ENCODE assay signal across 33 cellular contexts in the genomic region with DNA sequence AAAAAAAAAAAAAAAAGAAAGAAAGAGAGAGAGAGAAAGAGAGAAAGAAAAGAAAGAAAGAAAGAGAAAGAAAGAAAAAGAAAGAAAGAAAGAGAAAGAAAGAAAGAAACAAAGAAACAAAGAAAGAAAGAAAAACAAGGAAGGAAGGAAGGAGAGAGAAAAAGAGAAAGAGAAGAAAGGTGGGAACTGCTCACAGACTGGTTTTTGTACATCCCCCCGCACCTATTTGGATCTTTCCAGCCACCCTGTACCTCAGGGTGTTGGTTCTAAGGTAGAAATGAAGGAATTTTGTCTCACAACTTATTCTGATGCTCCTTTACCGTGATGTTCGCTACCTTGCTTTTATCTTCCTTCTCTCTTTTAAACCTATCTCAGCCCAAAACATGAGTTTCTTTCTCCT. TPM values are rescaled to one million over a fixed set of nuclear protein-coding genes. Genes with fewer than 3 reads are reported as not detected.
"Had no signal": no experiment of that assay in that cellular context is flagged by ENCODE, and none has a peak within 500 bp of the region (broad histone marks: within the 10 kb centered on the region; RNA-seq: fewer than 3 reads in every experiment).

No MANE protein-coding gene starts in this region.

- ATAC-seq: Panc1, Right ventricle myocardium inferior, T-cell had no signal

- H3K27me3 ChIP-seq: MG63, SJCRH30 had no signal

- H3K4me1 ChIP-seq: SJCRH30 had no signal

- FAIRE-seq: RCC 7860 had no signal

- H3K4me3 ChIP-seq: MG63, PC-9, SJCRH30, SK-N-MC had no signal

- DNase-seq: Kasumi-1, MG63, NCI-H1092, NCI-H1105, NCI-H1417 treated with DMSO at 0.1 percent for 48 hours, NCI-H1436 treated with DMSO at 0.1 percent for 48 hours, NCI-H1694 treated with DMSO at 0.1 percent for 48 hours, NCI-H187 treated with DMSO at 0.1 percent for 48 hours, NCI-H2029, NCI-H2081, NCI-H2171 treated with DMSO at 0.1 percent for 48 hours, NCI-H2227 treated with DMSO at 0.1 percent for 48 hours, NCI-H345, NCI-H446, NCI-H510A, NCI-H524, NCI-H526, NCI-H69, NCI-H748 treated with DMSO at 0.1 percent for 48 hours, NCI-H82, PC-9, SHP77, SIG-M5, SJCRH30, T-cell had no signal

- H3K27ac ChIP-seq: PC-9, RWPE1, SJCRH30, SK-N-MC had no signal

- H3K9me3 ChIP-seq: MG63, SJCRH30 had no signal

- H3K36me3 ChIP-seq: MG63, SJCRH30 had no signal

- H3K4me2 ChIP-seq: PC-9 had no signal

RNA-seq across cellular contexts. Expression of gene RGS18, which starts 43.3 kb away (rescaled TPM):
- total RNA-seq: M059J, PC-9, RPMI7951, SJCRH30, SK-MEL-5 had no signal
